1 cellular context compared by ENCODE assay signal in the genomic region with DNA sequence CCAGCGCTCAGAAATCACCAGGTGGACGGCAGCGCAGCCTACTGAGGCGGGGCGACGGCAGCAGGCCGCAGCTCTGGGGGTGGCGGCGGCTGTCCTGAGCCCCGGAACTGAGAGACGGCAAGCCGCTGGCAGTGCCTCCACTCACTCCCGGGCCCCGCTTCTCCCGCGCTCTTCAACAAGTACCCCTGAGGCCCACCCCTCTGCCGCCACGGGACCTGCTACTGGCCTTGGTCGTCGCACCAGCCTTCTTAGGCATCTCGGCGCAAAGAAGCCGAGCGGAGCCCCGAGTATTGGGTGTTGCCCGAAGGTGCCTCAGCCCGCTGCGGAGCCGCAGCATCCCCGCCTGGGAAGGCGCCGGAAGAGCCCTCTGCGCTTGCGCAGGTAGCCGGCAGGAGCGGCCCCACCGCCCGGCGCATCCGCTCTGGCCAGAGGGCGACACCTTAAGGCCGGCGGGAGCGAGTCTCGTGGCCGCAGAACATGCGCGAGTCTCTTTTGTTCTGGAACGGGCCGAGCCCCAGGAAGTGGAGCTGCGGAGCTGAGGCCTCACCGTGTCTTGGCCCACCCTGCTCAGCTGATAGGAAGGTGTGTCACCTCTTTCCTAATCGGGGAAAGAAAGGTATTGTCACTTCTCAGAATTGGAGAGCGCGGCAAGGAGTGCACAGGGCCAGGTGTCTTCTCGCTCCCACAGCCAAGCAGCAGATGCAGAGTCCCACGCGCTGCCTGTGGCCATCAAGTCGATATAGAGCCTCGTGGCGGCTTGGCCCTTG.
TF ChIP-seq lines count a peak whose summit lies in the region.

A gene (minus strand): TSS at position 369 of the 767 bp plus-strand sequence. CDS start 32 bp downstream, at position 337.

TF ChIP-seq in K562, 482 proteins besides CTCF, POLR2A, EP300 and RAD21 (continued from another document and continues in another):
- TF ChIP-seq, protein P1, sequence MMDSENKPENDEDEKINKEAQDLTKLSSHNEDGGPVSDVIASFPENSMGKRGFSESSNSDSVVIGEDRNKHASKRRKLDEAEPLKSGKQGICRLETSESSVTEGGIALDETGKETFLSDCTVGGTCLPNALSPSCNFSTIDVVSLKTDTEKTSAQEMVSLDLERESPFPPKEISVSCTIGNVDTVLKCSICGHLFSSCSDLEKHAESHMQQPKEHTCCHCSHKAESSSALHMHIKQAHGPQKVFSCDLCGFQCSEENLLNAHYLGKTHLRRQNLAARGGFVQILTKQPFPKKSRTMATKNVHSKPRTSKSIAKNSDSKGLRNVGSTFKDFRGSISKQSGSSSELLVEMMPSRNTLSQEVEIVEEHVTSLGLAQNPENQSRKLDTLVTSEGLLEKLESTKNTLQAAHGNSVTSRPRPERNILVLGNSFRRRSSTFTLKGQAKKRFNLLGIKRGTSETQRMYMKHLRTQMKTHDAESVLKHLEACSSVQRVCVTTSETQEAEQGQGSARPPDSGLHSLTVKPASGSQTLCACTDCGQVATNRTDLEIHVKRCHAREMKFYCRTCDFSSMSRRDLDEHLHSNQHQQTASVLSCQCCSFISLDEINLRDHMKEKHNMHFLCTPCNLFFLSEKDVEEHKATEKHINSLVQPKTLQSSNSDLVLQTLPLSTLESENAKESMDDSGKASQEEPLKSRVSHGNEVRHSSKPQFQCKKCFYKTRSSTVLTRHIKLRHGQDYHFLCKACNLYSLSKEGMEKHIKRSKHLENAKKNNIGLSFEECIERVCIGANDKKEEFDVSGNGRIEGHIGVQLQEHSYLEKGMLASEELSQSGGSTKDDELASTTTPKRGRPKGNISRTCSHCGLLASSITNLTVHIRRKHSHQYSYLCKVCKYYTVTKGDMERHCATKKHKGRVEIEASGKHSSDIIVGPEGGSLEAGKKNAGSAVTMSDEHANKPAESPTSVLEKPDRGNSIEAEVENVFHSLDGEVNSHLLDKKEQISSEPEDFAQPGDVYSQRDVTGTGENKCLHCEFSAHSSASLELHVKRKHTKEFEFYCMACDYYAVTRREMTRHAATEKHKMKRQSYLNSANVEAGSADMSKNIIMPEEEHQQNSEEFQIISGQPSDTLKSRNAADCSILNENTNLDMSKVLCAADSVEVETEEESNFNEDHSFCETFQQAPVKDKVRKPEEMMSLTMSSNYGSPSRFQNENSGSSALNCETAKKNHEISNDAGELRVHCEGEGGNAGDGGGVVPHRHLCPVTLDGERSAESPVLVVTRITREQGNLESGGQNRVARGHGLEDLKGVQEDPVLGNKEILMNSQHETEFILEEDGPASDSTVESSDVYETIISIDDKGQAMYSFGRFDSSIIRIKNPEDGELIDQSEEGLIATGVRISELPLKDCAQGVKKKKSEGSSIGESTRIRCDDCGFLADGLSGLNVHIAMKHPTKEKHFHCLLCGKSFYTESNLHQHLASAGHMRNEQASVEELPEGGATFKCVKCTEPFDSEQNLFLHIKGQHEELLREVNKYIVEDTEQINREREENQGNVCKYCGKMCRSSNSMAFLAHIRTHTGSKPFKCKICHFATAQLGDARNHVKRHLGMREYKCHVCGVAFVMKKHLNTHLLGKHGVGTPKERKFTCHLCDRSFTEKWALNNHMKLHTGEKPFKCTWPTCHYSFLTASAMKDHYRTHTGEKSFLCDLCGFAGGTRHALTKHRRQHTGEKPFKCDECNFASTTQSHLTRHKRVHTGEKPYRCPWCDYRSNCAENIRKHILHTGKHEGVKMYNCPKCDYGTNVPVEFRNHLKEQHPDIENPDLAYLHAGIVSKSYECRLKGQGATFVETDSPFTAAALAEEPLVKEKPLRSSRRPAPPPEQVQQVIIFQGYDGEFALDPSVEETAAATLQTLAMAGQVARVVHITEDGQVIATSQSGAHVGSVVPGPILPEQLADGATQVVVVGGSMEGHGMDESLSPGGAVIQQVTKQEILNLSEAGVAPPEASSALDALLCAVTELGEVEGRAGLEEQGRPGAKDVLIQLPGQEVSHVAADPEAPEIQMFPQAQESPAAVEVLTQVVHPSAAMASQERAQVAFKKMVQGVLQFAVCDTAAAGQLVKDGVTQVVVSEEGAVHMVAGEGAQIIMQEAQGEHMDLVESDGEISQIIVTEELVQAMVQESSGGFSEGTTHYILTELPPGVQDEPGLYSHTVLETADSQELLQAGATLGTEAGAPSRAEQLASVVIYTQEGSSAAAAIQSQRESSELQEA (IDR thresholded peaks at IDR 0.05; ENCODE audit: low read depth), result no peak
- TF ChIP-seq TFAM (CRISPR knock-in tag; conservative IDR thresholded peaks at IDR 0.05), result no peak
- TF ChIP-seq, protein P2, sequence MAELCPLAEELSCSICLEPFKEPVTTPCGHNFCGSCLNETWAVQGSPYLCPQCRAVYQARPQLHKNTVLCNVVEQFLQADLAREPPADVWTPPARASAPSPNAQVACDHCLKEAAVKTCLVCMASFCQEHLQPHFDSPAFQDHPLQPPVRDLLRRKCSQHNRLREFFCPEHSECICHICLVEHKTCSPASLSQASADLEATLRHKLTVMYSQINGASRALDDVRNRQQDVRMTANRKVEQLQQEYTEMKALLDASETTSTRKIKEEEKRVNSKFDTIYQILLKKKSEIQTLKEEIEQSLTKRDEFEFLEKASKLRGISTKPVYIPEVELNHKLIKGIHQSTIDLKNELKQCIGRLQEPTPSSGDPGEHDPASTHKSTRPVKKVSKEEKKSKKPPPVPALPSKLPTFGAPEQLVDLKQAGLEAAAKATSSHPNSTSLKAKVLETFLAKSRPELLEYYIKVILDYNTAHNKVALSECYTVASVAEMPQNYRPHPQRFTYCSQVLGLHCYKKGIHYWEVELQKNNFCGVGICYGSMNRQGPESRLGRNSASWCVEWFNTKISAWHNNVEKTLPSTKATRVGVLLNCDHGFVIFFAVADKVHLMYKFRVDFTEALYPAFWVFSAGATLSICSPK (IDR thresholded peaks at IDR 0.05; ENCODE audit: borderline replicate concordance), result no peak
- TF ChIP-seq, protein P3, sequence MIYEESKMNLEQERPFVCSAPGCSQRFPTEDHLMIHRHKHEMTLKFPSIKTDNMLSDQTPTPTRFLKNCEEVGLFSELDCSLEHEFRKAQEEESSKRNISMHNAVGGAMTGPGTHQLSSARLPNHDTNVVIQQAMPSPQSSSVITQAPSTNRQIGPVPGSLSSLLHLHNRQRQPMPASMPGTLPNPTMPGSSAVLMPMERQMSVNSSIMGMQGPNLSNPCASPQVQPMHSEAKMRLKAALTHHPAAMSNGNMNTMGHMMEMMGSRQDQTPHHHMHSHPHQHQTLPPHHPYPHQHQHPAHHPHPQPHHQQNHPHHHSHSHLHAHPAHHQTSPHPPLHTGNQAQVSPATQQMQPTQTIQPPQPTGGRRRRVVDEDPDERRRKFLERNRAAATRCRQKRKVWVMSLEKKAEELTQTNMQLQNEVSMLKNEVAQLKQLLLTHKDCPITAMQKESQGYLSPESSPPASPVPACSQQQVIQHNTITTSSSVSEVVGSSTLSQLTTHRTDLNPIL (CRISPR knock-in tag; IDR thresholded peaks at IDR 0.05), result no peak
- TF ChIP-seq STAT5B (CRISPR knock-in tag; IDR thresholded peaks at IDR 0.05), result no peak
- no peak for TF ChIP-seq SAP30 (IDR thresholded peaks at IDR 0.05; ENCODE audit: borderline replicate concordance, insufficient read depth, low read depth, low read length, poor library complexity, severe bottlenecking)
- TF ChIP-seq HIVEP1 (CRISPR knock-in tag; IDR thresholded peaks at IDR 0.05), result no peak
- TF ChIP-seq ZBTB8A (IDR thresholded peaks at IDR 0.05; ENCODE audit: partially characterized antibody), result no peak
- TF ChIP-seq, protein P4, sequence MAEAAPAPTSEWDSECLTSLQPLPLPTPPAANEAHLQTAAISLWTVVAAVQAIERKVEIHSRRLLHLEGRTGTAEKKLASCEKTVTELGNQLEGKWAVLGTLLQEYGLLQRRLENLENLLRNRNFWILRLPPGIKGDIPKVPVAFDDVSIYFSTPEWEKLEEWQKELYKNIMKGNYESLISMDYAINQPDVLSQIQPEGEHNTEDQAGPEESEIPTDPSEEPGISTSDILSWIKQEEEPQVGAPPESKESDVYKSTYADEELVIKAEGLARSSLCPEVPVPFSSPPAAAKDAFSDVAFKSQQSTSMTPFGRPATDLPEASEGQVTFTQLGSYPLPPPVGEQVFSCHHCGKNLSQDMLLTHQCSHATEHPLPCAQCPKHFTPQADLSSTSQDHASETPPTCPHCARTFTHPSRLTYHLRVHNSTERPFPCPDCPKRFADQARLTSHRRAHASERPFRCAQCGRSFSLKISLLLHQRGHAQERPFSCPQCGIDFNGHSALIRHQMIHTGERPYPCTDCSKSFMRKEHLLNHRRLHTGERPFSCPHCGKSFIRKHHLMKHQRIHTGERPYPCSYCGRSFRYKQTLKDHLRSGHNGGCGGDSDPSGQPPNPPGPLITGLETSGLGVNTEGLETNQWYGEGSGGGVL (CRISPR knock-in tag; IDR thresholded peaks at IDR 0.05), result no peak
- TF ChIP-seq BMI1 (IDR thresholded peaks at IDR 0.05; ENCODE audit: low read length), result no peak
- 0 out of 2 replicates have a peak, but pooled peaks have one; percentile 11 for TF ChIP-seq SMC3 (conservative IDR thresholded peaks at IDR 0.05; ENCODE audit: insufficient read depth, low read depth, low read length)
- TF ChIP-seq JUNB (CRISPR knock-in tag; conservative IDR thresholded peaks at IDR 0.05), result no peak
- TF ChIP-seq, protein P5, sequence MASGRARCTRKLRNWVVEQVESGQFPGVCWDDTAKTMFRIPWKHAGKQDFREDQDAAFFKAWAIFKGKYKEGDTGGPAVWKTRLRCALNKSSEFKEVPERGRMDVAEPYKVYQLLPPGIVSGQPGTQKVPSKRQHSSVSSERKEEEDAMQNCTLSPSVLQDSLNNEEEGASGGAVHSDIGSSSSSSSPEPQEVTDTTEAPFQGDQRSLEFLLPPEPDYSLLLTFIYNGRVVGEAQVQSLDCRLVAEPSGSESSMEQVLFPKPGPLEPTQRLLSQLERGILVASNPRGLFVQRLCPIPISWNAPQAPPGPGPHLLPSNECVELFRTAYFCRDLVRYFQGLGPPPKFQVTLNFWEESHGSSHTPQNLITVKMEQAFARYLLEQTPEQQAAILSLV (tag; IDR thresholded peaks at IDR 0.05), result no peak
- no peak for TF ChIP-seq FOXA1 (IDR thresholded peaks at IDR 0.05; ENCODE audit: borderline replicate concordance)
- TF ChIP-seq, protein P6, sequence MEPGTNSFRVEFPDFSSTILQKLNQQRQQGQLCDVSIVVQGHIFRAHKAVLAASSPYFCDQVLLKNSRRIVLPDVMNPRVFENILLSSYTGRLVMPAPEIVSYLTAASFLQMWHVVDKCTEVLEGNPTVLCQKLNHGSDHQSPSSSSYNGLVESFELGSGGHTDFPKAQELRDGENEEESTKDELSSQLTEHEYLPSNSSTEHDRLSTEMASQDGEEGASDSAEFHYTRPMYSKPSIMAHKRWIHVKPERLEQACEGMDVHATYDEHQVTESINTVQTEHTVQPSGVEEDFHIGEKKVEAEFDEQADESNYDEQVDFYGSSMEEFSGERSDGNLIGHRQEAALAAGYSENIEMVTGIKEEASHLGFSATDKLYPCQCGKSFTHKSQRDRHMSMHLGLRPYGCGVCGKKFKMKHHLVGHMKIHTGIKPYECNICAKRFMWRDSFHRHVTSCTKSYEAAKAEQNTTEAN (CRISPR knock-in tag; IDR thresholded peaks at IDR 0.05), result 0 out of 2 replicates have a peak, but pooled peaks have one; percentile 65
- no peak for TF ChIP-seq SPI1 (IDR thresholded peaks at IDR 0.05; ENCODE audit: borderline replicate concordance, low read depth, low read length)
- TF ChIP-seq FOS (IDR thresholded peaks at IDR 0.05; ENCODE audit: extremely low read depth, insufficient read length), result no peak
- TF ChIP-seq, protein P7, sequence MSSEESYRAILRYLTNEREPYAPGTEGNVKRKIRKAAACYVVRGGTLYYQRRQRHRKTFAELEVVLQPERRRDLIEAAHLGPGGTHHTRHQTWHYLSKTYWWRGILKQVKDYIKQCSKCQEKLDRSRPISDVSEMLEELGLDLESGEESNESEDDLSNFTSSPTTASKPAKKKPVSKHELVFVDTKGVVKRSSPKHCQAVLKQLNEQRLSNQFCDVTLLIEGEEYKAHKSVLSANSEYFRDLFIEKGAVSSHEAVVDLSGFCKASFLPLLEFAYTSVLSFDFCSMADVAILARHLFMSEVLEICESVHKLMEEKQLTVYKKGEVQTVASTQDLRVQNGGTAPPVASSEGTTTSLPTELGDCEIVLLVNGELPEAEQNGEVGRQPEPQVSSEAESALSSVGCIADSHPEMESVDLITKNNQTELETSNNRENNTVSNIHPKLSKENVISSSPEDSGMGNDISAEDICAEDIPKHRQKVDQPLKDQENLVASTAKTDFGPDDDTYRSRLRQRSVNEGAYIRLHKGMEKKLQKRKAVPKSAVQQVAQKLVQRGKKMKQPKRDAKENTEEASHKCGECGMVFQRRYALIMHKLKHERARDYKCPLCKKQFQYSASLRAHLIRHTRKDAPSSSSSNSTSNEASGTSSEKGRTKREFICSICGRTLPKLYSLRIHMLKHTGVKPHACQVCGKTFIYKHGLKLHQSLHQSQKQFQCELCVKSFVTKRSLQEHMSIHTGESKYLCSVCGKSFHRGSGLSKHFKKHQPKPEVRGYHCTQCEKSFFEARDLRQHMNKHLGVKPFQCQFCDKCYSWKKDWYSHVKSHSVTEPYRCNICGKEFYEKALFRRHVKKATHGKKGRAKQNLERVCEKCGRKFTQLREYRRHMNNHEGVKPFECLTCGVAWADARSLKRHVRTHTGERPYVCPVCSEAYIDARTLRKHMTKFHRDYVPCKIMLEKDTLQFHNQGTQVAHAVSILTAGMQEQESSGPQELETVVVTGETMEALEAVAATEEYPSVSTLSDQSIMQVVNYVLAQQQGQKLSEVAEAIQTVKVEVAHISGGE (CRISPR knock-in tag; IDR thresholded peaks at IDR 0.05), result peak in 1 of 3 experiments; percentile 71; a peak in 2 of 6 replicates
- TF ChIP-seq, protein P8, sequence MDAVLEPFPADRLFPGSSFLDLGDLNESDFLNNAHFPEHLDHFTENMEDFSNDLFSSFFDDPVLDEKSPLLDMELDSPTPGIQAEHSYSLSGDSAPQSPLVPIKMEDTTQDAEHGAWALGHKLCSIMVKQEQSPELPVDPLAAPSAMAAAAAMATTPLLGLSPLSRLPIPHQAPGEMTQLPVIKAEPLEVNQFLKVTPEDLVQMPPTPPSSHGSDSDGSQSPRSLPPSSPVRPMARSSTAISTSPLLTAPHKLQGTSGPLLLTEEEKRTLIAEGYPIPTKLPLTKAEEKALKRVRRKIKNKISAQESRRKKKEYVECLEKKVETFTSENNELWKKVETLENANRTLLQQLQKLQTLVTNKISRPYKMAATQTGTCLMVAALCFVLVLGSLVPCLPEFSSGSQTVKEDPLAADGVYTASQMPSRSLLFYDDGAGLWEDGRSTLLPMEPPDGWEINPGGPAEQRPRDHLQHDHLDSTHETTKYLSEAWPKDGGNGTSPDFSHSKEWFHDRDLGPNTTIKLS (IDR thresholded peaks at IDR 0.05; ENCODE audit: borderline replicate concordance, low read depth), result peak; percentile 81
- no peak for TF ChIP-seq ZNF589 (CRISPR knock-in tag; IDR thresholded peaks at IDR 0.05; ENCODE audit: low read depth)
- peak; percentile 47 to 62; a peak in 2 of 4 replicates for TF ChIP-seq SIX5 (IDR thresholded peaks at IDR 0.05; ENCODE audit: borderline replicate concordance in 1 of 2, insufficient read depth in 1 of 2, low read depth in 1 of 2, low read length in 2 of 2)
- TF ChIP-seq, protein P9, sequence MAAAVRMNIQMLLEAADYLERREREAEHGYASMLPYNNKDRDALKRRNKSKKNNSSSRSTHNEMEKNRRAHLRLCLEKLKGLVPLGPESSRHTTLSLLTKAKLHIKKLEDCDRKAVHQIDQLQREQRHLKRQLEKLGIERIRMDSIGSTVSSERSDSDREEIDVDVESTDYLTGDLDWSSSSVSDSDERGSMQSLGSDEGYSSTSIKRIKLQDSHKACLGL (CRISPR knock-in tag; IDR thresholded peaks at IDR 0.05; ENCODE audit: borderline replicate concordance, poor library complexity, severe bottlenecking), result peak; percentile 44
- no peak for TF ChIP-seq PHF21A (IDR thresholded peaks at IDR 0.05; ENCODE audit: borderline replicate concordance, low read depth)
- TF ChIP-seq LARP7 (IDR thresholded peaks at IDR 0.05), result no peak
- TF ChIP-seq CXXC5 (CRISPR knock-in tag; IDR thresholded peaks at IDR 0.05), result peak; percentile 90
